8 cellular contexts compared by ENCODE assay signal in the genomic region with DNA sequence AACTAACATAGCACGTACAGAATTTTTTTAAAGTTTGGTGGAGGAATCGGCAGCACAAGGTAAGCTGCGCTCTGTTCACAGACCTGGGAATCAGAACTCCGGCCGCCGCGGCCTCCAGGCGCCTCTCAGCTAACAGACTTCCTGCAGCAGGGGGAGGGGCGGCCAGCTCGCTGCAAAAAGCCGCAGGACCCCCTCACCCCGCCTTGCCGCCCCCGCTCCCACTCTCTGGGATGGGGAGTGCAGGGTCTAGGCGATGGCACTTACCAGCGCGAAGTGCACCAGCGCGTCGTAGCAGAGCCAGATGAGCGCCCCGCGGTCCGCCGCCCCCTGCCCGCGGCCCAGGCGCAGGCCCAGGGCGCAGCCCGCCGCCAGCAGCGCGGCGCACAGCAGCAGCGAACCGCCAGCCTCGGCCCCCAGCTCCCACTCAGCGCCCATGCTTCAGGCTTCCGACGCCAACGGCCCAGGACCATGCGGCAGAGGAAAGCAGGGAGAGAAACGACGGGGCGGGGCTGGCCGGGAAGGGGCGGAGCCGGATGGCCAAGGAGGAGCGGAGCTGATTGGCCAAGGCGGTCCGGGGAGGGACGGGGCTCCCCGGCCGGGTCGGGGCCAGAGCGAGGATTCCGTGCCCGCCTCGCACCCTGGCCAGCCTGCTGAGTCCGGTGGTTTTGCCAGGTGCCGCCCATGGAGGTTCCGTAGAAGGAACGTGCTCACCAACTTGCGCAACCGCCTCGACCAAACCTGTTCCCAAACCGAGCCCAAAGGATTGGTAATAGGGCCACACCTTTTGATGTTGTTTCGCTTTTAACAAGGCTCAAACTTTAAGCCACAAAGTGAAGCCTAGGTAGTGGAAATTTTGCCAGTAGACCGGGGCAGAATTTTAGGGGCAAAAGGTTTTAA. TPM values are rescaled to one million over a fixed set of nuclear protein-coding genes. Genes with fewer than 3 reads are reported as not detected.
DNase-seq lines count a peak whose midpoint lies in the region; ATAC-seq, FAIRE-seq and TF ChIP-seq lines count a peak whose summit lies in the region.

A gene (minus strand): TSS at position 497 of the 897 bp plus-strand sequence. CDS start 62 bp downstream, at position 435.

- intact Hi-C loops in right cardiac atrium (cut with DNase I), result loop anchor here in 1 of 4 donors (5.0 kb wide), 1 partner anchor 101 kb away; a partner anchor contains a TSS

- peak; percentile 78 for TF ChIP-seq POLR2A in GM15510 (IDR thresholded peaks at IDR 0.05; ENCODE audit: borderline replicate concordance, extremely low read depth, insufficient read length)

- peak; percentile 91 for ATAC-seq in HG02840 (IDR thresholded peaks at IDR 0.05; ENCODE audit: low FRiP score, unreplicated experiment)
- ATAC-seq in right cardiac atrium, result peak; percentile 99

- no peaks in the 10 kb centered on the region for H3K9me3 ChIP-seq in right cardiac atrium (ENCODE audit: control insufficient read depth, low read length)

- no peaks in the 10 kb centered on the region for H3K4me1 ChIP-seq in right cardiac atrium (ENCODE audit: control insufficient read depth, insufficient read depth, low read length)

- DNase-seq in NCI-H1436 treated with DMSO at 0.1 percent for 48 hours (lab: John Stamatoyannopoulos, UW) (peak; percentile 4), T-helper 2 cell (peak; percentile 66 to 86 (median 81)), right cardiac atrium (peak; percentile 94 to 98 (median 97)), pulmonary artery endothelial cell (ENCODE audit: low read depth, low spot score) (peak; percentile 55), urothelium cell line (ENCODE audit: low spot score) (peak; percentile 92)

- H3K4me3 ChIP-seq in right cardiac atrium (ENCODE audit: low read length), result peak within 1 kb of the TSS; percentile 73

- under 1% methylated on average over 69 of the region's 69 CpGs for WGBS in right cardiac atrium

- peak within 1 kb of the TSS; percentile 22 for H3K27ac ChIP-seq in angular gyrus (ENCODE audit: low read depth, low read length)
- peak within 1 kb of the TSS; percentile 39 for H3K27ac ChIP-seq in right cardiac atrium (ENCODE audit: low read length)

- no peak for FAIRE-seq in urothelium cell line (lab: Jason Lieb, UNC)

- H3K27me3 ChIP-seq in right cardiac atrium (ENCODE audit: control insufficient read depth, insufficient read depth), result no peaks in the 10 kb centered on the region

RNA-seq across cellular contexts. Expression of the gene that starts here (rescaled TPM):
- total RNA-seq in right cardiac atrium, result 10 to 100 TPM in 3 of 4 donors, 1 to 10 TPM in 1; 8.1 to 11.5 (median 11.0) TPM
- polyA plus RNA-seq in right cardiac atrium, result 9.3 TPM
- total RNA-seq in pulmonary artery endothelial cell, result 101 and 143 TPM in 2 replicates

Comparison
In these comparisons a context has a peak if more than half of its experiments do, and no peak if none do; other contexts are left out.
1. Peak in every context shown above with its lines: DNase-seq, ATAC-seq, H3K4me3 ChIP-seq and H3K27ac ChIP-seq.
2. DNase-seq: peak in every context shown above with its lines; median percentile 97 in right cardiac atrium; 92 in urothelium cell line; 81 in T-helper 2 cell; 55 in pulmonary artery endothelial cell; 4 in NCI-H1436 treated with DMSO at 0.1 percent for 48 hours.